11 cellular contexts compared by ENCODE assay signal in the genomic region with DNA sequence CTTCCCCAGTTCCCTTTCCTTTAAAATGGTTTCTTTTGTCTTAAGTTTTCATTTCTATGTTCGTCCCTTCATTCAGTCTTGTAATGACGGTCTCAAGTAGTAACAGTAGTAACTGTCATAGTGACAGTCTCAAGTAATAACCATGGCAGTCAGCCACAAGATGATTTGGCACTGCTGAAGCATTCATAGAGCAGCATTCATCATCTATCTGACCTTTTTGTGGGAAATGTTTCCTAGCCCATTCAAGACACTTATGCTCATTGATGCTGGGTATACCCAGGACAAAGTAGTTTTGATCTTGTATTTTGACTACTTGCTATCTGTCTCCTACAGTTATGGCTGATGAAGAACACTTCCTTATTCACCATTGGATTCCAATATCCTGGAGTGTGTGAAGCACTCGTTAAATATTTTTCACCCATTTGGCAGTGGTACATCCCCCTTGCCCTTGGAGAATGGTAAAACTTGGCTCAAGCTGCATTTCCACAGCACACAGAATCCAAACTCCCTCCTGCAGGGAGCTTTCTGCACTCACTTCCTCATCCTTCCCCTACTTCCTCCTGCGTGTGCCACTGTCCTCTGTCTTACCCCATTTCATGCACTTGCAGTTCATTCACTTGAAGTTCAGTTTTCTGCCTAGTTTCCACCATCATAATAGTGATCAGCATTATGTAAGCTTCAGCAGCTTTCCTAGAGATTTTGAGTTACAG. TPM values are rescaled to one million over a fixed set of nuclear protein-coding genes. Genes with fewer than 3 reads are reported as not detected.
DNase-seq lines count a peak whose midpoint lies in the region; ATAC-seq and TF ChIP-seq lines count a peak whose summit lies in the region.
"Had no signal": no experiment of that assay in that cellular context is flagged by ENCODE, and none has a peak within 500 bp of the region (broad histone marks: within the 10 kb centered on the region; RNA-seq: fewer than 3 reads in every experiment).

No MANE protein-coding gene starts in this region.

- peaks cover 40% of the 10 kb centered on the region for H3K4me1 Mint-ChIP-seq in activated T-cell treated with anti-CD3 and anti-CD28 coated beads, Interleukin-2, amount 50 U/mL, for 4 hours (ENCODE audit: low read depth)
- peaks cover 67% of the 10 kb centered on the region for H3K4me1 Mint-ChIP-seq in activated T-helper 1 cell treated with anti-CD3 and anti-CD28 coated beads, Interleukin-12 subunit alpha, Interleukin-12 subunit beta, Interleukin-2, Interleukin-4 antibody, amounts not matched to agents 30 ng/mL and 10 ng/mL and 1 ng/mL, durations not matched to agents 14 hours and 24 hours and 36 hours (ENCODE audit: low read depth)

- intact Hi-C loops in activated T-helper 1 cell treated with anti-CD3 and anti-CD28 coated beads, Interleukin-12 subunit alpha, Interleukin-12 subunit beta, Interleukin-2, Interleukin-4 antibody, amounts not matched to agents 30 ng/mL and 10 ng/mL and 1 ng/mL, durations not matched to agents 14 hours and 24 hours and 36 hours (cut with micrococcal nuclease) = loop anchor here (2.0 kb wide), 1 partner anchor 35 kb away; no protein-coding TSS in a partner anchor
- intact Hi-C loops in left lung (cut with DNase I) = no loop called here
- intact Hi-C loops in thyroid gland (cut with DNase I) = no loop called here

- no peak for TF ChIP-seq POLR2A in thyroid gland (IDR thresholded peaks at IDR 0.05)

- H3K27me3 ChIP-seq in left lung = no peaks in the 10 kb centered on the region
- H3K27me3 ChIP-seq in thyroid gland = no peaks in the 10 kb centered on the region
- H3K27me3 ChIP-seq in MG63 = no peaks in the 10 kb centered on the region

- H3K9me3 Mint-ChIP-seq in activated T-cell treated with anti-CD3 and anti-CD28 coated beads, Interleukin-2, amount 50 U/mL, for 4 hours = peaks cover 30% of the 10 kb centered on the region
- peaks cover 28% of the 10 kb centered on the region for H3K9me3 Mint-ChIP-seq in activated T-helper 1 cell treated with anti-CD3 and anti-CD28 coated beads, Interleukin-12 subunit alpha, Interleukin-12 subunit beta, Interleukin-2, Interleukin-4 antibody, amounts not matched to agents 30 ng/mL and 10 ng/mL and 1 ng/mL, durations not matched to agents 14 hours and 24 hours and 36 hours

- no peak overlapping the region for H3K4me3 ChIP-seq in left lung
- no peak overlapping the region for H3K4me3 ChIP-seq in thyroid gland (replicated peaks in 1 of 3)
- no peak overlapping the region for H3K4me3 ChIP-seq in MG63

- peaks cover 0 to 32% of the 10 kb centered on the region in 2 donors for H3K4me1 ChIP-seq in left lung
- no peaks in the 10 kb centered on the region for H3K4me1 ChIP-seq in thyroid gland

- peaks cover 3% of the 10 kb centered on the region for H3K36me3 Mint-ChIP-seq in activated T-cell treated with anti-CD3 and anti-CD28 coated beads, Interleukin-2, amount 50 U/mL, for 4 hours (ENCODE audit: insufficient read depth)
- peaks cover 34% of the 10 kb centered on the region for H3K36me3 Mint-ChIP-seq in activated T-helper 1 cell treated with anti-CD3 and anti-CD28 coated beads, Interleukin-12 subunit alpha, Interleukin-12 subunit beta, Interleukin-2, Interleukin-4 antibody, amounts not matched to agents 30 ng/mL and 10 ng/mL and 1 ng/mL, durations not matched to agents 14 hours and 24 hours and 36 hours (ENCODE audit: low read depth)

- no peak for TF ChIP-seq CTCF in left lung (IDR thresholded peaks at IDR 0.05)
- TF ChIP-seq CTCF in thyroid gland (IDR thresholded peaks at IDR 0.05) = no peak

- H3K27ac Mint-ChIP-seq in activated T-helper 1 cell treated with anti-CD3 and anti-CD28 coated beads, Interleukin-12 subunit alpha, Interleukin-12 subunit beta, Interleukin-2, Interleukin-4 antibody, amounts not matched to agents 30 ng/mL and 10 ng/mL and 1 ng/mL, durations not matched to agents 14 hours and 24 hours and 36 hours = peak overlapping the region; percentile 86

- H3K27ac ChIP-seq in left lung (peak overlapping the region; percentile 3 to 83), thyroid gland (peak overlapping the region; percentile 5 to 45 (median 27))

- H3K36me3 ChIP-seq in left lung = no peaks in the 10 kb centered on the region
- no peaks in the 10 kb centered on the region for H3K36me3 ChIP-seq in thyroid gland
- H3K36me3 ChIP-seq in MG63 = no peaks in the 10 kb centered on the region

- H3K27me3 Mint-ChIP-seq in activated T-cell treated with anti-CD3 and anti-CD28 coated beads, Interleukin-2, amount 50 U/mL, for 4 hours (ENCODE audit: low read depth) = no peaks in the 10 kb centered on the region
- H3K27me3 Mint-ChIP-seq in activated T-helper 1 cell treated with anti-CD3 and anti-CD28 coated beads, Interleukin-12 subunit alpha, Interleukin-12 subunit beta, Interleukin-2, Interleukin-4 antibody, amounts not matched to agents 30 ng/mL and 10 ng/mL and 1 ng/mL, durations not matched to agents 14 hours and 24 hours and 36 hours (ENCODE audit: insufficient read depth) = no peaks in the 10 kb centered on the region

- no peak overlapping the region for H3K4me3 Mint-ChIP-seq in activated T-cell treated with anti-CD3 and anti-CD28 coated beads, Interleukin-2, amount 50 U/mL, for 4 hours
- peak overlapping the region; percentile 54 for H3K4me3 Mint-ChIP-seq in activated T-helper 1 cell treated with anti-CD3 and anti-CD28 coated beads, Interleukin-12 subunit alpha, Interleukin-12 subunit beta, Interleukin-2, Interleukin-4 antibody, amounts not matched to agents 30 ng/mL and 10 ng/mL and 1 ng/mL, durations not matched to agents 14 hours and 24 hours and 36 hours

- WGBS in thyroid gland, 2 donors = 64 to 65% methylated on average over 4 of the region's 4 CpGs

- H3K9me3 ChIP-seq in left lung = peaks cover 0 to 7% of the 10 kb centered on the region in 2 donors
- no peaks in the 10 kb centered on the region for H3K9me3 ChIP-seq in thyroid gland
- no peaks in the 10 kb centered on the region for H3K9me3 ChIP-seq in MG63

- DNase-seq in activated T-cell treated with anti-CD3 and anti-CD28 coated beads, Interleukin-2, amount 50 U/mL, for 4 hours = no peak
- DNase-seq in activated T-cell treated with anti-CD3 and anti-CD28 coated beads, Interleukin-2, amount 50 U/mL, for 1 hour = no peak
- no peak for DNase-seq in activated T-helper 1 cell treated with anti-CD3 and anti-CD28 coated beads, Interleukin-12 subunit alpha, Interleukin-12 subunit beta, Interleukin-2, Interleukin-4 antibody, amounts not matched to agents 30 ng/mL and 10 ng/mL and 1 ng/mL, durations not matched to agents 14 hours and 24 hours and 36 hours (ENCODE audit: low spot score)
- DNase-seq in left lung (no peak), thyroid gland (no peak), D341Med (ENCODE audit: low spot score) (no peak), AG08396 (ENCODE audit: low spot score) (no peak), MG63 (no peak)
- DNase-seq: activated CD4-positive, alpha-beta T cell treated with anti-CD3 and anti-CD28 coated beads, Interleukin-2, amount 50 U/mL, for 1 hour; foreskin fibroblast; Karpas-422 had no signal

- peak; percentile 75 to 86 for ATAC-seq in activated T-cell treated with anti-CD3 and anti-CD28 coated beads, Interleukin-2, amount 50 U/mL, for 4 hours
- peak; percentile 84 for ATAC-seq in left lung

RNA-seq across cellular contexts. Expression of gene GIMAP4, which starts 19.0 kb away (rescaled TPM):
- 10 to 100 TPM; 10.1 to 11.1 (median 11.1) TPM for total RNA-seq in activated T-cell treated with anti-CD3 and anti-CD28 coated beads, Interleukin-2, amount 50 U/mL, for 4 hours
- 84.2 and 87.4 TPM in 2 replicates for total RNA-seq in activated T-helper 1 cell treated with anti-CD3 and anti-CD28 coated beads, Interleukin-12 subunit alpha, Interleukin-12 subunit beta, Interleukin-2, Interleukin-4 antibody, amounts not matched to agents 30 ng/mL and 10 ng/mL and 1 ng/mL, durations not matched to agents 14 hours and 24 hours and 36 hours
- total RNA-seq in left lung (10 to 100 TPM; 31.3 to 59.2 TPM), thyroid gland (10 to 100 TPM; 22.1 to 78.6 (median 41.3) TPM)
- total RNA-seq in MG63 (2014; rRNA removed; shearing (Covaris generic); ENCODE audit: low replicate concordance) = not detected in 2 replicates

RNA-seq across cellular contexts. Expression of gene GIMAP6, which starts 46.0 kb away (rescaled TPM):
- 10 to 100 TPM; 14.8 to 20.0 (median 18.1) TPM for total RNA-seq in activated T-cell treated with anti-CD3 and anti-CD28 coated beads, Interleukin-2, amount 50 U/mL, for 4 hours
- total RNA-seq in activated T-helper 1 cell treated with anti-CD3 and anti-CD28 coated beads, Interleukin-12 subunit alpha, Interleukin-12 subunit beta, Interleukin-2, Interleukin-4 antibody, amounts not matched to agents 30 ng/mL and 10 ng/mL and 1 ng/mL, durations not matched to agents 14 hours and 24 hours and 36 hours = 38.7 and 41.3 TPM in 2 replicates
- total RNA-seq in left lung (10 to 100 TPM; 19.4 to 52.7 TPM), thyroid gland (10 to 100 TPM; 17.7 to 73.6 (median 45.0) TPM)
- total RNA-seq in MG63 (2014; rRNA removed; shearing (Covaris generic); ENCODE audit: low replicate concordance) = not detected in 2 replicates

Comparison
In these comparisons a context has a peak if more than half of its experiments do, and no peak if none do; other contexts are left out.
1. RNA of gene GIMAP4, which starts 19.0 kb away (total RNA-seq): 84.2 to 87.4 TPM in activated T-helper 1 cell treated with anti-CD3 and anti-CD28 coated beads, Interleukin-12 subunit alpha, Interleukin-12 subunit beta, Interleukin-2, Interleukin-4 antibody, amounts not matched to agents 30 ng/mL and 10 ng/mL and 1 ng/mL, durations not matched to agents 14 hours and 24 hours and 36 hours, 31.3 to 59.2 TPM in left lung, 22.1 to 78.6 TPM in thyroid gland and 10.1 to 11.1 TPM in activated T-cell treated with anti-CD3 and anti-CD28 coated beads, Interleukin-2, amount 50 U/mL, for 4 hours; not detected in MG63; every median in the first group is over 10 times any median in the second.
2. RNA of gene GIMAP6, which starts 46.0 kb away (total RNA-seq): 17.7 to 73.6 TPM in thyroid gland, 19.4 to 52.7 TPM in left lung, 38.7 to 41.3 TPM in activated T-helper 1 cell treated with anti-CD3 and anti-CD28 coated beads, Interleukin-12 subunit alpha, Interleukin-12 subunit beta, Interleukin-2, Interleukin-4 antibody, amounts not matched to agents 30 ng/mL and 10 ng/mL and 1 ng/mL, durations not matched to agents 14 hours and 24 hours and 36 hours and 14.8 to 20.0 TPM in activated T-cell treated with anti-CD3 and anti-CD28 coated beads, Interleukin-2, amount 50 U/mL, for 4 hours; not detected in MG63; every median in the first group is over 10 times any median in the second.